8 cellular contexts compared by ENCODE assay signal in the genomic region with DNA sequence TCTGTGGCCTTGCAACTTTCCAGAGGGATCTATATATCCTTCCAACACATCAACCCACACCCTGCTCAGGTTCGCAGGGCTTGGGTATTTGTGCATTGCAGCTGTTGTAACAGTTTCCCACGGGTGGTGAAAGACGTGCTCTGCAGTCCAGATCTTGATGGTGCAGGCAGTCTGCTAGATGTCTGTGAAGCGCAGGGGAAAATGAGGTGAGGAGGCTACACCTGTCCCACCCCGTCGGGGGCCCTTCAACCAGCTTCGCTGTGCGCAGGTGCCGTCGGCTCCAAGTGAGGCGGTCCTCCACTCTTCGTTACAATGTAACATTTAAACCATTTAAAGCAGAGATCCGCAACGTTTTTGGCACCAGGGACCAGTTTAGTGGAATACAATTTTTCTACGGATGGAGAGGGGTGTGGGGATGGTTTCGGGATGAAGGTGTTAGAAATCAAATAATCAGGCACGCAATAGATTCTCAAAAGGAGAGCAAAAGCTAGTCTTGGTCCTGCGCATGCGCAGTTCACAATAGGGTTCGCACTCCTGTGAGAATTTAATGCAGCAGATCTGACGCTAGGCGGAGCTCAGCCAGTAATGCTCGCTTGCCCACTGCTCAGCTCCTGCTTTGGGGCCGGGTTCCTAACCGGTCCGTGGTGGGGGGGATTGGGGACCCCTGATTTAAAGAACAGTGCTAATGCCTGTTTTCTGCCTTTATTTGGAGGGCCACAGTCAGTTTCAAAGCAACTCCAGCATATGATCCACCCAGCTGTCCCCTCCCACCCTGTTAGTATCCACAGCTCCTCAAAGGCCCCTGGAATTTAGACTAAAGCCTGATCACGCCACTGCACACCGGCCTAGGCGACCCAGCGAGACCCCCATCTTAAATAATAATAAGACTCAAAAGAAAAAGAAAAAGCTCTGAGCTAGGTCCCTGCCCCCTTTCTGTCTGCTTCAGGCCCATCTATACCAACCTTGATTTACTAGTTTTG.
DNase-seq lines count a peak whose midpoint lies in the region; ATAC-seq, FAIRE-seq and TF ChIP-seq lines count a peak whose summit lies in the region.

No MANE protein-coding gene starts in this region.

- CTCF ChIA-PET in activated B cell treated with CpG ODN at 0.5 μM for 24 hours (lab: Charles Lee) = interaction anchor here (0.8 to 3.9 kb wide), 25 partner anchors 19 to 575 kb away, joined by 3 to 33 read pairs (median 7); a partner anchor contains a TSS

- no peaks in the 10 kb centered on the region for H3K9me3 Mint-ChIP-seq in activated B cell treated with CpG ODN at 0.5 μM for 24 hours

- peak overlapping the region; percentile 84 for H3K27ac Mint-ChIP-seq in activated B cell treated with CpG ODN at 0.5 μM for 24 hours

- peak; percentile 50 for TF ChIP-seq CTCF in activated B cell treated with CpG ODN at 0.5 μM for 24 hours (IDR thresholded peaks at IDR 0.05)

- POLR2A ChIA-PET in activated B cell treated with CpG ODN at 0.5 μM for 24 hours (lab: Charles Lee) = interaction anchor here (0.7 to 3.4 kb wide), 17 partner anchors 41 to 694 kb away, joined by 3 to 38 read pairs (median 8); a partner anchor contains a TSS

- intact Hi-C loops in activated B cell treated with CpG ODN at 0.5 μM for 24 hours (cut with micrococcal nuclease) = loop anchor here (1.0 to 2.0 kb wide), 8 partner anchors 41 to 575 kb away; a partner anchor contains a TSS

- peak overlapping the region; percentile 93 for H3K4me3 Mint-ChIP-seq in activated B cell treated with CpG ODN at 0.5 μM for 24 hours

- H3K4me1 Mint-ChIP-seq in activated B cell treated with CpG ODN at 0.5 μM for 24 hours = peaks cover 12% of the 10 kb centered on the region

- peaks cover 11% of the 10 kb centered on the region for H3K27me3 Mint-ChIP-seq in activated B cell treated with CpG ODN at 0.5 μM for 24 hours

- ATAC-seq in GM18907 (IDR thresholded peaks at IDR 0.05; ENCODE audit: unreplicated experiment) (peak; percentile 93), HG03175 (IDR thresholded peaks at IDR 0.05; ENCODE audit: unreplicated experiment) (peak; percentile 90), activated B cell treated with CpG ODN at 0.5 μM for 24 hours (ENCODE audit: low read depth) (peak; percentile 94)

- no peaks in the 10 kb centered on the region for H3K36me3 Mint-ChIP-seq in activated B cell treated with CpG ODN at 0.5 μM for 24 hours (ENCODE audit: low read depth)

- DNase-seq in AG08396 (ENCODE audit: low spot score) = peak; percentile 87
- peak; percentile 96 for DNase-seq in NCI-H2227 (lab: John Stamatoyannopoulos, UW; ENCODE audit: unreplicated experiment)
- DNase-seq in activated B cell treated with CpG ODN at 0.5 μM for 24 hours = peak; percentile 71
- peak; percentile 89 for DNase-seq in central memory CD4-positive, alpha-beta T cell
- DNase-seq in stimulated activated CD4-positive, alpha-beta T cell treated with anti-CD3 and anti-CD28 coated beads, Interleukin-12 subunit alpha, Interleukin-12 subunit beta, amount 100 ng/mL, for 24 hours (ENCODE audit: low read depth in 2 of 2) = peak; percentile 77 to 86

- FAIRE-seq in islet of Langerhans (lab: Jason Lieb, UNC) = peak; percentile 76

Comparison
In these comparisons a context has a peak if more than half of its experiments do, and no peak if none do; other contexts are left out.
1. Peak in every context shown above with its lines: DNase-seq and ATAC-seq.